Comparison of ENCODE assay signal across 12 cellular contexts in genomic region chr5:14744296-14745187, GRCh38.
DNase-seq lines count a peak whose midpoint lies in the region; ATAC-seq and TF ChIP-seq lines count a peak whose summit lies in the region.
"Had no signal": no experiment of that assay in that cellular context is flagged by ENCODE, and none has a peak within 500 bp of the region (broad histone marks: within the 10 kb centered on the region; RNA-seq: fewer than 3 reads in every experiment).

No MANE protein-coding gene starts in this region.

- no peaks in the 10 kb centered on the region for H4K20me1 ChIP-seq in OCI-LY7 (ENCODE audit: insufficient read depth, low read length)

- H3K36me3 ChIP-seq in OCI-LY7 (ENCODE audit: insufficient read depth, low read length) (peaks cover 30% of the 10 kb centered on the region), left ventricle myocardium inferior (peaks cover 64% of the 10 kb centered on the region), upper lobe of right lung (peaks cover 36% of the 10 kb centered on the region)

- H3K9me2 ChIP-seq in OCI-LY7 (ENCODE audit: insufficient read depth, low read length) = no peaks in the 10 kb centered on the region

- H3K4me1 ChIP-seq in OCI-LY7 (ENCODE audit: insufficient read depth, low read length, poor library complexity, severe bottlenecking) (peaks cover 38% of the 10 kb centered on the region), left ventricle myocardium inferior (peaks cover 59% of the 10 kb centered on the region), upper lobe of right lung (no peaks in the 10 kb centered on the region)

- H2AFZ ChIP-seq in OCI-LY7 (ENCODE audit: low read length) = peak overlapping the region; percentile 24; the same call in 1 of the 2 replicates

- no peaks in the 10 kb centered on the region for H3K9me3 Mint-ChIP-seq in activated naive CD8-positive, alpha-beta T cell (ENCODE audit: low read depth)
- no peaks in the 10 kb centered on the region for H3K9me3 Mint-ChIP-seq in activated naive CD8-positive, alpha-beta T cell treated with anti-CD3 and anti-CD28 coated beads, Interleukin-2, amount 50 U/mL, for 24 hours
- H3K9me3 Mint-ChIP-seq: H9 had no signal

- TF ChIP-seq CTCF in OCI-LY7 (conservative IDR thresholded peaks at IDR 0.05; ENCODE audit: low read length) = no peak
- no peak for TF ChIP-seq CTCF in left ventricle myocardium inferior (IDR thresholded peaks at IDR 0.05; ENCODE audit: borderline replicate concordance)
- no peak for TF ChIP-seq CTCF in upper lobe of right lung (IDR thresholded peaks at IDR 0.05)

- no peak for DNase-seq in activated naive CD8-positive, alpha-beta T cell treated with anti-CD3 and anti-CD28 coated beads, Interleukin-2, amount 50 U/mL, for 24 hours
- peak; percentile 62 for DNase-seq in OCI-LY7 (ENCODE audit: low spot score)
- DNase-seq in left ventricle myocardium inferior = peak; percentile 33
- DNase-seq in upper lobe of right lung = no peak
- DNase-seq in cerebellar cortex (ENCODE audit: low spot score) = no peak
- DNase-seq in NCI-H446 (lab: John Stamatoyannopoulos, UW) = no peak
- DNase-seq in HuH-7.5 (ENCODE audit: low spot score) = no peak
- DNase-seq: activated CD4-positive, alpha-beta T cell treated with anti-CD3 and anti-CD28 coated beads, Interleukin-2, amount 50 U/mL, for 1 hour; activated gamma-delta T cell; H9 had no signal

- H3K27me3 ChIP-seq in left ventricle myocardium inferior (ENCODE audit: low read depth) = no peaks in the 10 kb centered on the region
- H3K27me3 ChIP-seq in upper lobe of right lung = no peaks in the 10 kb centered on the region

- H3K4me3 Mint-ChIP-seq in activated naive CD8-positive, alpha-beta T cell = no peak overlapping the region
- no peak overlapping the region for H3K4me3 Mint-ChIP-seq in activated naive CD8-positive, alpha-beta T cell treated with anti-CD3 and anti-CD28 coated beads, Interleukin-2, amount 50 U/mL, for 24 hours
- H3K4me3 Mint-ChIP-seq: H9 had no signal

- H3K36me3 Mint-ChIP-seq in activated naive CD8-positive, alpha-beta T cell = peaks cover 7% of the 10 kb centered on the region
- H3K36me3 Mint-ChIP-seq in activated naive CD8-positive, alpha-beta T cell treated with anti-CD3 and anti-CD28 coated beads, Interleukin-2, amount 50 U/mL, for 24 hours (ENCODE audit: low read depth) = peaks cover 26% of the 10 kb centered on the region

- POLR2A ChIA-PET in OCI-LY7 (lab: Charles Lee) = interaction anchor here (0.6 to 2.3 kb wide), 5 partner anchors 11 to 124 kb away, joined by 3 to 7 read pairs (median 4); no protein-coding TSS in a partner anchor

- no peaks in the 10 kb centered on the region for H3K27me3 Mint-ChIP-seq in activated naive CD8-positive, alpha-beta T cell
- H3K27me3 Mint-ChIP-seq in activated naive CD8-positive, alpha-beta T cell treated with anti-CD3 and anti-CD28 coated beads, Interleukin-2, amount 50 U/mL, for 24 hours = no peaks in the 10 kb centered on the region

- peaks cover 40% of the 10 kb centered on the region for H3K4me1 Mint-ChIP-seq in activated naive CD8-positive, alpha-beta T cell (ENCODE audit: low read depth)
- H3K4me1 Mint-ChIP-seq in activated naive CD8-positive, alpha-beta T cell treated with anti-CD3 and anti-CD28 coated beads, Interleukin-2, amount 50 U/mL, for 24 hours = peaks cover 28% of the 10 kb centered on the region

- intact Hi-C loops in OCI-LY7 (cut with micrococcal nuclease; ENCODE audit: unreplicated experiment) = loop anchor here (5.0 kb wide), 1 partner anchor 128 kb away; the partner anchor contains the start of gene ANKH
- intact Hi-C loops in left ventricle myocardium inferior (cut with micrococcal nuclease) = no loop called here
- intact Hi-C loops in upper lobe of right lung (cut with DNase I) = no loop called here

- no peaks in the 10 kb centered on the region for H3K9me3 ChIP-seq in OCI-LY7 (ENCODE audit: low read length)
- no peaks in the 10 kb centered on the region for H3K9me3 ChIP-seq in left ventricle myocardium inferior (replicated peaks)
- no peaks in the 10 kb centered on the region for H3K9me3 ChIP-seq in upper lobe of right lung

- no peak for ATAC-seq in activated naive CD8-positive, alpha-beta T cell treated with anti-CD3 and anti-CD28 coated beads, Interleukin-2, amount 50 U/mL, for 24 hours
- ATAC-seq in upper lobe of right lung = peak; percentile 8

- H3K4me3 ChIP-seq in OCI-LY7 (ENCODE audit: low read depth, low read length, poor library complexity, severe bottlenecking) (peak overlapping the region; percentile 31), left ventricle myocardium inferior (no peak overlapping the region), upper lobe of right lung (no peak overlapping the region)
- H3K4me3 ChIP-seq: SK-N-MC had no signal

- peak overlapping the region; percentile 5 for H3K27ac Mint-ChIP-seq in activated naive CD8-positive, alpha-beta T cell
- H3K27ac Mint-ChIP-seq in activated naive CD8-positive, alpha-beta T cell treated with anti-CD3 and anti-CD28 coated beads, Interleukin-2, amount 50 U/mL, for 24 hours = no peak overlapping the region

- H3K4me2 ChIP-seq in OCI-LY7 (ENCODE audit: low read length) = peak overlapping the region; percentile 65

- H3K27ac ChIP-seq in OCI-LY7 (ENCODE audit: low read depth, low read length, poor library complexity, severe bottlenecking) (peak overlapping the region; percentile 86), left ventricle myocardium inferior (replicated peaks) (peak overlapping the region; percentile 77), upper lobe of right lung (no peak overlapping the region)
- H3K27ac ChIP-seq: SK-N-MC had no signal

- no peaks in the 10 kb centered on the region for H3K79me2 ChIP-seq in OCI-LY7 (ENCODE audit: insufficient read depth, low read depth, low read length)

- CTCF ChIA-PET in OCI-LY7 (lab: Charles Lee; ENCODE audit: unreplicated experiment) = interaction anchor here (1.0 kb wide), 1 partner anchor 14 kb away, joined by 3 read pairs; no protein-coding TSS in a partner anchor

- BruUV-seq in OCI-LY7 (replicated peaks; lab: Mats Ljungman, UMichigan) = no TSS peak

Comparison
In these comparisons a context has a peak if more than half of its experiments do, and no peak if none do; other contexts are left out.
1. DNase-seq: peak in OCI-LY7 (single experiment) and left ventricle myocardium inferior (single experiment); none in activated naive CD8-positive, alpha-beta T cell treated with anti-CD3 and anti-CD28 coated beads, Interleukin-2, amount 50 U/mL, for 24 hours (single experiment), upper lobe of right lung (single experiment), cerebellar cortex (single experiment), NCI-H446 (0 of 2) and HuH-7.5 (single experiment).